Comparison of ENCODE assay signal across 18 cellular contexts in genomic region chr16:57028086-57028485, GRCh38. TPM values are rescaled to one million over a fixed set of nuclear protein-coding genes. Genes with fewer than 3 reads are reported as not detected.
A peak's percentile ranks its signal among the peaks of the same experiment; 100 is the strongest.
DNase-seq lines count a peak whose midpoint lies in the region; ATAC-seq and TF ChIP-seq lines count a peak whose summit lies in the region.
"Had no signal": no experiment of that assay in that cellular context is flagged by ENCODE, and none has a peak within 500 bp of the region (broad histone marks: within the 10 kb centered on the region; RNA-seq: fewer than 3 reads in every experiment).

No MANE protein-coding gene starts in this region.

- TF ChIP-seq CTCF in Caco-2 (IDR thresholded peaks at IDR 0.05; ENCODE audit: insufficient read depth in 1 of 2, low read depth in 1 of 2, low read length in 1 of 2, severe bottlenecking in 1 of 2, unreplicated experiment in 1 of 2) (no peak), foreskin keratinocyte (conservative IDR thresholded peaks at IDR 0.05) (no peak), esophagus squamous epithelium (IDR thresholded peaks at IDR 0.05) (no peak)

- H3K4me3 Mint-ChIP-seq in CD4-positive, CD25-positive, alpha-beta regulatory T cell, result peak overlapping the region in 2 of 4 donors; percentile 35 to 54
- H3K4me3 Mint-ChIP-seq in Caco-2 (ENCODE audit: unreplicated experiment), result no peak overlapping the region
- H3K4me3 Mint-ChIP-seq in T-helper 17 cell, result no peak overlapping the region
- H3K4me3 Mint-ChIP-seq: neural crest cell had no signal

- no peaks in the 10 kb centered on the region for H3K9me3 ChIP-seq in CD4-positive, CD25-positive, alpha-beta regulatory T cell (ENCODE audit: control insufficient read depth in 2 of 2, low read length in 2 of 2)
- H3K9me3 ChIP-seq in Caco-2 (no peaks in the 10 kb centered on the region), T-helper 17 cell (ENCODE audit: control insufficient read depth, low read length, poor library complexity, severe bottlenecking) (no peaks in the 10 kb centered on the region), esophagus squamous epithelium (no peaks in the 10 kb centered on the region)
- H3K9me3 ChIP-seq: ascending aorta, colonic mucosa, right atrium auricular region had no signal

- POLR2A ChIA-PET in Caco-2 (lab: Charles Lee), result no interaction called here

- H3K4me3 ChIP-seq in CD4-positive, CD25-positive, alpha-beta regulatory T cell (ENCODE audit: low read depth, low read length), result no peak overlapping the region
- H3K4me3 ChIP-seq in Caco-2 (ENCODE audit: low read depth, low read length) (no peak overlapping the region), esophagus squamous epithelium (no peak overlapping the region)
- H3K4me3 ChIP-seq: ascending aorta, colonic mucosa, K562, right atrium auricular region, SK-N-MC had no signal

- DNase-seq in CD4-positive, CD25-positive, alpha-beta regulatory T cell, result no peak
- DNase-seq in Caco-2 (peak; percentile 23 to 63), T-helper 17 cell (no peak), foreskin keratinocyte (peak; percentile 66 to 79), esophagus squamous epithelium (lab: John Stamatoyannopoulos, UW) (no peak), NAMALWA (ENCODE audit: low spot score) (no peak)
- DNase-seq: activated T-cell treated with anti-CD3 and anti-CD28 coated beads, Interleukin-2, amount 50 U/mL, for 1 hour; colonic mucosa; DMS153; NCI-H1436; NCI-H345 had no signal

- intact Hi-C loops in Caco-2 (cut with micrococcal nuclease; ENCODE audit: unreplicated experiment) (no loop called here), esophagus squamous epithelium (cut with DNase I) (no loop called here)

- WGBS in esophagus squamous epithelium, 2 donors, result 33 to 61% methylated on average over 1 to 3 of the region's 4 CpGs

- no peak for ATAC-seq in CD4-positive, CD25-positive, alpha-beta regulatory T cell (ENCODE audit: low read depth in 2 of 2)
- no peak for ATAC-seq in T-helper 17 cell
- peak; percentile 69 for ATAC-seq in foreskin keratinocyte
- no peak for ATAC-seq in GM19455 (IDR thresholded peaks at IDR 0.05; ENCODE audit: unreplicated experiment)
- ATAC-seq: K562 had no signal

- CTCF ChIA-PET in Caco-2 (lab: Charles Lee), result no interaction called here

- no TSS peak for BruUV-seq in Caco-2 (replicated peaks; lab: Mats Ljungman, UMichigan)

- peaks cover 44% of the 10 kb centered on the region for H3K36me3 Mint-ChIP-seq in CD4-positive, CD25-positive, alpha-beta regulatory T cell
- H3K36me3 Mint-ChIP-seq in Caco-2 (ENCODE audit: insufficient read depth, unreplicated experiment), result no peaks in the 10 kb centered on the region
- H3K36me3 Mint-ChIP-seq in T-helper 17 cell (ENCODE audit: low read depth), result peaks cover 2% of the 10 kb centered on the region

- TF ChIP-seq POLR2A in esophagus squamous epithelium (IDR thresholded peaks at IDR 0.05), result no peak

- no peaks in the 10 kb centered on the region for H3K9me3 Mint-ChIP-seq in CD4-positive, CD25-positive, alpha-beta regulatory T cell
- no peaks in the 10 kb centered on the region for H3K9me3 Mint-ChIP-seq in Caco-2 (ENCODE audit: unreplicated experiment)

- H3K27me3 ChIP-seq in CD4-positive, CD25-positive, alpha-beta regulatory T cell (ENCODE audit: control insufficient read depth, insufficient read depth, low read length), result no peaks in the 10 kb centered on the region
- no peaks in the 10 kb centered on the region for H3K27me3 ChIP-seq in Caco-2 (replicated peaks; ENCODE audit: control insufficient read depth, insufficient read depth, low read length)
- no peaks in the 10 kb centered on the region for H3K27me3 ChIP-seq in foreskin keratinocyte
- no peaks in the 10 kb centered on the region for H3K27me3 ChIP-seq in esophagus squamous epithelium
- H3K27me3 ChIP-seq: ascending aorta, colonic mucosa, right atrium auricular region had no signal

- no peak overlapping the region for H3K27ac ChIP-seq in CD4-positive, CD25-positive, alpha-beta regulatory T cell (ENCODE audit: insufficient read depth, low read length, poor library complexity, severe bottlenecking)
- no peak overlapping the region for H3K27ac ChIP-seq in foreskin keratinocyte
- H3K27ac ChIP-seq in esophagus squamous epithelium, result no peak overlapping the region
- H3K27ac ChIP-seq: ascending aorta, colonic mucosa, right atrium auricular region, SK-N-MC, VCaP had no signal

- H3K27me3 Mint-ChIP-seq in CD4-positive, CD25-positive, alpha-beta regulatory T cell, result no peaks in the 10 kb centered on the region
- H3K27me3 Mint-ChIP-seq in Caco-2 (ENCODE audit: insufficient read depth, unreplicated experiment) (peaks cover 4% of the 10 kb centered on the region), T-helper 17 cell (no peaks in the 10 kb centered on the region)

- H3K27ac Mint-ChIP-seq in CD4-positive, CD25-positive, alpha-beta regulatory T cell, result peak overlapping the region; percentile 45 to 72 (median 71)
- H3K27ac Mint-ChIP-seq in Caco-2 (ENCODE audit: unreplicated experiment) (no peak overlapping the region), T-helper 17 cell (peak overlapping the region; percentile 88)

- peaks cover 47% of the 10 kb centered on the region for H3K4me1 ChIP-seq in CD4-positive, CD25-positive, alpha-beta regulatory T cell (ENCODE audit: control insufficient read depth, insufficient read depth, low read length, poor library complexity, severe bottlenecking)
- H3K4me1 ChIP-seq in Caco-2 (no peaks in the 10 kb centered on the region), foreskin keratinocyte (peaks cover 14% of the 10 kb centered on the region), esophagus squamous epithelium (peaks cover 0 to 7% (median 0%) of the 10 kb centered on the region in 3 donors)
- H3K4me1 ChIP-seq: ascending aorta, colonic mucosa, right atrium auricular region had no signal

- H3K36me3 ChIP-seq in CD4-positive, CD25-positive, alpha-beta regulatory T cell (ENCODE audit: control insufficient read depth, insufficient read depth, low read length), result peaks cover 81% of the 10 kb centered on the region
- H3K36me3 ChIP-seq in Caco-2 (ENCODE audit: control insufficient read depth, insufficient read depth, low read length) (no peaks in the 10 kb centered on the region), esophagus squamous epithelium (peaks cover 0 to 51% (median 0%) of the 10 kb centered on the region in 3 donors)
- H3K36me3 ChIP-seq: colonic mucosa had no signal

- peaks cover 6 to 84% (median 37%) of the 10 kb centered on the region in 4 donors for H3K4me1 Mint-ChIP-seq in CD4-positive, CD25-positive, alpha-beta regulatory T cell
- H3K4me1 Mint-ChIP-seq in Caco-2 (ENCODE audit: low read depth, unreplicated experiment) (no peaks in the 10 kb centered on the region), T-helper 17 cell (peaks cover 56% of the 10 kb centered on the region)
- H3K4me1 Mint-ChIP-seq: neural crest cell had no signal

RNA-seq across cellular contexts. Expression of gene NLRC5, which starts 38.7 kb away (rescaled TPM):
- total RNA-seq in CD4-positive, CD25-positive, alpha-beta regulatory T cell, result 842 TPM
- 100 to 1,000 TPM in 1 of 4 donors, 10 to 100 TPM in 3; 75.3 to 112 (median 97.2) TPM for polyA plus RNA-seq in CD4-positive, CD25-positive, alpha-beta regulatory T cell
- total RNA-seq in Caco-2 (2022) (1.6 and 1.9 TPM in 2 replicates), T-helper 17 cell (100 to 1,000 TPM; 381 to 578 TPM), foreskin keratinocyte (8.4 and 10.3 TPM in 2 replicates), esophagus squamous epithelium (10 to 100 TPM in 3 of 4 donors, 1 to 10 TPM in 1; 7.7 to 25.2 (median 14.1) TPM)
- 5.2 and 5.8 TPM in 2 replicates for polyA plus RNA-seq in foreskin keratinocyte
- polyA plus RNA-seq: K562 had no signal

Comparison
In these comparisons a context has a peak if more than half of its experiments do, and no peak if none do; other contexts are left out.
1. DNase-seq: peak in Caco-2 (2 of 2) and foreskin keratinocyte (2 of 2); none in CD4-positive, CD25-positive, alpha-beta regulatory T cell (0 of 3), T-helper 17 cell (0 of 3), esophagus squamous epithelium (single experiment) and NAMALWA (single experiment).
2. RNA of gene NLRC5, which starts 38.7 kb away (total RNA-seq): 842 TPM in CD4-positive, CD25-positive, alpha-beta regulatory T cell (single experiment) and 381 to 578 TPM in T-helper 17 cell; 7.7 to 25.2 TPM in esophagus squamous epithelium, 8.4 to 10.3 TPM in foreskin keratinocyte and 1.6 to 1.9 TPM in Caco-2; every median in the first group is over 10 times any median in the second.